12 cellular contexts compared by ENCODE assay signal in the genomic region with DNA sequence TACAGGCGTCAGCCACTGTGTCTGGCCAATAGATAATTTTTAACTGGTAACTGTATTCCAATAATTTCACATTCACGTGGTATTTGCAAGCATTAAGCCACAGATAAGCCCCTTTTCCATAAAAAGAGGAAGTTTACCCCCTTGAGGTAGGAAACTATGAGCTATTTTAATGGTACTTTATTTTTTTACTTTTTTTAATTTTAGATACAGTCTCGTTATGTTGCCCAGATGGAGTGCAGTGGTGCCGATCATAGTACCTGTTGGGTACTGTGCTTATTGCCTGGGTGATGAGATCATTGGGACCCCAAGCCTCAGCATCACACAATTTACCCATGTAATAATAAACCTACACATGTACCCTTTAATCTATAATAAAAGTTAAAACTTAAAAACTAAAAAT.
"Had no signal": no experiment of that assay in that cellular context is flagged by ENCODE, and none has a peak within 500 bp of the region (broad histone marks: within the 10 kb centered on the region; RNA-seq: fewer than 3 reads in every experiment).

No MANE protein-coding gene starts in this region.

- ATAC-seq: body of pancreas, gastroesophageal sphincter, left lobe of liver had no signal

- H3K9me3 ChIP-seq: body of pancreas, gastroesophageal sphincter, ovary, tibial artery had no signal

- DNase-seq: activated CD4-positive, alpha-beta T cell treated with anti-CD3 and anti-CD28 coated beads, Interleukin-2, amount 10 ng/mL, durations not matched to agents 24 days and 14 days; activated CD8-positive, alpha-beta memory T cell treated with anti-CD3 and anti-CD28 coated beads, Interleukin-2, amount 50 U/mL, for 48 hours; activated gamma-delta T cell treated with Interleukin-2 at 50 U/mL for 16 hours; amygdala; body of pancreas; caudate nucleus; hippocampal formation; ovary; stimulated activated naive CD4-positive, alpha-beta T cell; tibial artery had no signal

- H3K27ac ChIP-seq: body of pancreas, ovary, tibial artery had no signal

- H3K27me3 ChIP-seq: body of pancreas, gastroesophageal sphincter, ovary, tibial artery had no signal

- H3K36me3 ChIP-seq: gastroesophageal sphincter, ovary, tibial artery had no signal

- H3K4me3 ChIP-seq: body of pancreas, gastroesophageal sphincter, ovary, tibial artery had no signal
